ENCODE assay signal across 20 cellular contexts in the genomic region with DNA sequence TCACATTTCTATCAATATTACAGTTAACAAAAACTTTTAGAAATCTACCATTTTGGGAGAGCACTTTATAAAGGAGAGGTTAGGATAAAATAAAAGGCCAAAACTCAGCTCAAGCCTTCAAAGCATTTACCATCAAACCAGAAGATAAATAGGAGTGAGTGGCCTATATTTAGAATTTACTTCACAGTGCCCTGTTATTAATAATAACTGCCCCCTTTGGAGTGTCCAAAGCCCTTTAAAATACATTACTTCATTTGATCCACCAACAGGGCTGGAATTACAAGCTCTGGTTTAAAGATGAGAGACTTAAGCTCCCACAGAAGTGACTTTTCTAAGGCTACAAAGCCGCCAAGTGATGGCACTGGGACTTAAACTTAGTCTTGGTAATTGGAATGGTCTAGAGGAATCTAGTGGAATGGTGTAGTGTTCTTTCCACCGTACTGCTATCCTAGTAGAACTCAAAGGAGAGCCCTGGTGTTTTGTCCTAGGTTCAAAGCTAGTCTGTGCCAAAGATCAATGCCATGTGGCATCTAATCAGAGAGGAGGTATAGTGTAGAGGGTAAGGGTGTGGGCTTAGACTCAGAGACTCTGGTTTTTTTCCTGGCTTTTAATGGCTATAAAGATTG.
"Had no signal": no experiment of that assay in that cellular context is flagged by ENCODE, and none has a peak within 500 bp of the region (broad histone marks: within the 10 kb centered on the region; RNA-seq: fewer than 3 reads in every experiment).

No MANE protein-coding gene starts in this region.

- DNase-seq: cerebellar nuclear complex; dermis blood vessel endothelial cell; effector CD4-positive, alpha-beta T cell; endodermal cell; erythroblast; foreskin keratinocyte; immature natural killer cell; mucosa of descending colon; natural killer cell; nucleus accumbens; ovary; spleen; stimulated activated CD4-positive, alpha-beta T cell treated with anti-CD3 and anti-CD28 coated beads, Interleukin-15, amount 100 ng/mL, for 24 hours; stimulated activated CD4-positive, alpha-beta T cell treated with anti-CD3 and anti-CD28 coated beads, Interleukin-1b, Interleukin-23, amount 100 ng/mL, for 48 hours; stimulated activated CD4-positive, alpha-beta T cell treated with anti-CD3 and anti-CD28 coated beads, Interleukin-4, amount 100 ng/mL, for 24 hours; upper lobe of left lung; uterus had no signal

- H3K4me1 ChIP-seq: right lobe of liver, tibial artery, upper lobe of left lung, uterus had no signal

- H3K9me3 ChIP-seq: mucosa of descending colon, ovary, right lobe of liver, spleen, tibial artery, upper lobe of left lung, uterus had no signal

- ATAC-seq: foreskin keratinocyte; mucosa of descending colon; natural killer cell; right lobe of liver; stimulated activated memory B cell treated with anti-CD40 and anti-IgM and Interleukin-4, amounts not matched to agents 10 μg/mL and 1 μg/mL and 100 μg/mL, for 72 hours had no signal

- H3K27me3 ChIP-seq: foreskin keratinocyte, ovary, right lobe of liver, spleen, tibial artery, upper lobe of left lung, uterus had no signal

- H3K36me3 ChIP-seq: ovary, right lobe of liver, spleen, tibial artery, upper lobe of left lung, uterus had no signal

- H3K27ac ChIP-seq: foreskin keratinocyte, ovary, right lobe of liver, tibial artery, uterus had no signal

- H3K4me3 ChIP-seq: mucosa of descending colon, ovary, right lobe of liver, spleen, tibial artery, upper lobe of left lung, uterus had no signal
